Comparison of ENCODE assay signal across 8 cellular contexts in genomic region chr19:8654591-8655339, GRCh38. TPM values are rescaled to one million over a fixed set of nuclear protein-coding genes. Genes with fewer than 3 reads are reported as not detected.
A peak's percentile ranks its signal among the peaks of the same experiment; 100 is the strongest.
DNase-seq lines count a peak whose midpoint lies in the region; ATAC-seq, FAIRE-seq and TF ChIP-seq lines count a peak whose summit lies in the region.

No MANE protein-coding gene starts in this region.

- H3K36me3 ChIP-seq in body of pancreas (replicated peaks in 1 of 2; ENCODE audit: insufficient read depth in 1 of 2, low read depth in 2 of 2) (no peaks in the 10 kb centered on the region), keratinocyte (ENCODE audit: control insufficient read depth in 2 of 2, extremely low read depth in 1 of 2, insufficient read depth in 2 of 2, low read length in 2 of 2) (no peaks in the 10 kb centered on the region)

- dilution Hi-C loops in keratinocyte (cut with MboI; ENCODE audit: extremely low pct_ligation_motif_present, low sequenced_read_pairs) = no loop called here

- H3K9me3 ChIP-seq in body of pancreas (no peaks in the 10 kb centered on the region), keratinocyte (ENCODE audit: control insufficient read depth, low read depth, low read length) (no peaks in the 10 kb centered on the region)

- H3K4me3 ChIP-seq in LNCaP clone FGC (ENCODE audit: low read depth, low read length) (no peak overlapping the region), body of pancreas (no peak overlapping the region), keratinocyte (ENCODE audit: control insufficient read depth in 2 of 3, extremely low read depth in 1 of 3, insufficient read depth in 2 of 3, low read depth in 1 of 3, low read length in 3 of 3) (no peak overlapping the region)

- 5% methylated on average over 15 of the region's 15 CpGs for WGBS in body of pancreas, 2 donors

- intact Hi-C loops in body of pancreas (cut with DNase I) = loop anchor here (5.0 kb wide), 1 partner anchor 423 kb away; no protein-coding TSS in a partner anchor

- no peak for FAIRE-seq in keratinocyte (lab: Jason Lieb, UNC)

- H2AFZ ChIP-seq in keratinocyte (ENCODE audit: control insufficient read depth, low read length) = peak overlapping the region; percentile 37

- H3K27ac ChIP-seq in body of pancreas (no peak overlapping the region), keratinocyte (ENCODE audit: control insufficient read depth, insufficient read depth, low read length) (no peak overlapping the region)

- peak; percentile 41 for DNase-seq in EL
- DNase-seq in LNCaP clone FGC (ENCODE audit: low read depth) = no peak
- peak; percentile 62 for DNase-seq in UCSD-AML1 (lab: John Stamatoyannopoulos, UW; ENCODE audit: unreplicated experiment)
- peak; percentile 34 to 52 (median 45) for DNase-seq in body of pancreas
- DNase-seq in keratinocyte (ENCODE audit: low read depth, low spot score) = no peak
- peak; percentile 67 to 72 for DNase-seq in stimulated activated CD4-positive, alpha-beta T cell treated with anti-CD3 and anti-CD28 coated beads, Interleukin-2, amount 100 ng/mL, for 48 hours

- H3K9ac ChIP-seq in keratinocyte (ENCODE audit: control insufficient read depth, extremely low read depth, insufficient read depth, low read length) = no peak overlapping the region

- no peak for TF ChIP-seq POLR2A in body of pancreas (IDR thresholded peaks at IDR 0.05)

- ATAC-seq in body of pancreas (peak; percentile 69), HG02610 (IDR thresholded peaks at IDR 0.05; ENCODE audit: unreplicated experiment) (no peak), GM21576 (IDR thresholded peaks at IDR 0.05; ENCODE audit: unreplicated experiment) (no peak)

- H3K27me3 ChIP-seq in body of pancreas (no peaks in the 10 kb centered on the region), keratinocyte (ENCODE audit: control insufficient read depth, extremely low read depth, insufficient read depth, low read length) (no peaks in the 10 kb centered on the region)

- H3K4me1 ChIP-seq in body of pancreas = peaks cover 4% of the 10 kb centered on the region
- H3K4me1 ChIP-seq in keratinocyte (ENCODE audit: control insufficient read depth, extremely low read depth, insufficient read depth, low read length) = no peaks in the 10 kb centered on the region

- H4K20me1 ChIP-seq in keratinocyte (ENCODE audit: control insufficient read depth, extremely low read depth, insufficient read depth, low read length) = no peaks in the 10 kb centered on the region

- no peaks in the 10 kb centered on the region for H3K9me1 ChIP-seq in keratinocyte (ENCODE audit: control insufficient read depth, extremely low read depth, insufficient read depth, low read length)

- H3K79me2 ChIP-seq in keratinocyte (ENCODE audit: control insufficient read depth, insufficient read depth, low read length) = no peaks in the 10 kb centered on the region

- TF ChIP-seq CTCF in LNCaP clone FGC (IDR thresholded peaks at IDR 0.05; ENCODE audit: control insufficient read depth, extremely low read depth, insufficient read depth) (peak; percentile 86), body of pancreas (IDR thresholded peaks at IDR 0.05) (peak; percentile 83 to 100 (median 99)), keratinocyte (optimal IDR thresholded peaks at IDR 0.05 in 1 of 3, IDR thresholded peaks at IDR 0.05 in 1 of 3, conservative IDR thresholded peaks at IDR 0.05 in 1 of 3; ENCODE audit: extremely low read depth in 1 of 3, insufficient read depth in 2 of 3, low read length in 3 of 3) (peak; percentile 73 to 85 (median 81))

- peak overlapping the region; percentile 45 for H3K4me2 ChIP-seq in keratinocyte (ENCODE audit: control insufficient read depth, extremely low read depth, insufficient read depth, low read depth, low read length)

RNA-seq across cellular contexts. Expression of gene NFILZ, which starts 24.3 kb away (rescaled TPM):
- total RNA-seq in body of pancreas = not detected
- polyA plus RNA-seq in keratinocyte = not detected in 3 replicates
- not detected for polyA plus RNA-seq in keratinocyte (2011; ENCODE audit: low read depth)
- polyA plus RNA-seq in keratinocyte (2011; cell fraction: cytosol; rRNA removed) = not detected in 2 replicates
- polyA plus RNA-seq in keratinocyte (2011; cell fraction: nucleus; rRNA removed) = not detected in 2 replicates
- polyA plus RNA-seq in keratinocyte (2012; ENCODE audit: low replicate concordance) = not detected in 2 replicates
- polyA minus RNA-seq in keratinocyte = not detected in 3 replicates
- polyA minus RNA-seq in keratinocyte (2011; cell fraction: cytosol; rRNA and poly(A)+ RNA removed) = not detected
- not detected in 2 replicates for polyA minus RNA-seq in keratinocyte (2011; cell fraction: nucleus; rRNA and poly(A)+ RNA removed)

RNA-seq across cellular contexts. Expression of gene ACTL9, which starts 43.8 kb away (rescaled TPM):
- total RNA-seq in body of pancreas = not detected
- polyA plus RNA-seq in keratinocyte = not detected in 3 replicates
- polyA plus RNA-seq in keratinocyte (2011; ENCODE audit: low read depth) = not detected
- polyA plus RNA-seq in keratinocyte (2011; cell fraction: cytosol; rRNA removed) = not detected in 2 replicates
- polyA plus RNA-seq in keratinocyte (2011; cell fraction: nucleus; rRNA removed) = not detected in 2 replicates
- polyA plus RNA-seq in keratinocyte (2012; ENCODE audit: low replicate concordance) = not detected in 2 replicates
- not detected in 3 replicates for polyA minus RNA-seq in keratinocyte
- polyA minus RNA-seq in keratinocyte (2011; cell fraction: cytosol; rRNA and poly(A)+ RNA removed) = not detected
- polyA minus RNA-seq in keratinocyte (2011; cell fraction: nucleus; rRNA and poly(A)+ RNA removed) = not detected in 2 replicates

RNA-seq across cellular contexts. Expression of gene ADAMTS10, which starts 44.2 kb away (rescaled TPM):
- 10 to 100 TPM; 19.1 to 36.6 TPM for total RNA-seq in body of pancreas
- polyA plus RNA-seq in keratinocyte = not detected in 3 replicates
- not detected for polyA plus RNA-seq in keratinocyte (2011; ENCODE audit: low read depth)
- not detected in 2 replicates for polyA plus RNA-seq in keratinocyte (2011; cell fraction: cytosol; rRNA removed)
- polyA plus RNA-seq in keratinocyte (2011; cell fraction: nucleus; rRNA removed) = not detected in 2 replicates
- not detected in 2 replicates for polyA plus RNA-seq in keratinocyte (2012; ENCODE audit: low replicate concordance)
- not detected in 3 replicates for polyA minus RNA-seq in keratinocyte
- not detected for polyA minus RNA-seq in keratinocyte (2011; cell fraction: cytosol; rRNA and poly(A)+ RNA removed)
- not detected in 2 replicates for polyA minus RNA-seq in keratinocyte (2011; cell fraction: nucleus; rRNA and poly(A)+ RNA removed)

Comparison
In these comparisons a context has a peak if more than half of its experiments do, and no peak if none do; other contexts are left out.
1. DNase-seq: peak in EL (single experiment), UCSD-AML1 (single experiment), body of pancreas (4 of 4) and stimulated activated CD4-positive, alpha-beta T cell treated with anti-CD3 and anti-CD28 coated beads, Interleukin-2, amount 100 ng/mL, for 48 hours (2 of 2); none in LNCaP clone FGC (single experiment) and keratinocyte (single experiment).
2. Peak in every context shown above with its lines, with median percentiles within 50 percentile points of each other: CTCF ChIP-seq.